In the genomic region with DNA sequence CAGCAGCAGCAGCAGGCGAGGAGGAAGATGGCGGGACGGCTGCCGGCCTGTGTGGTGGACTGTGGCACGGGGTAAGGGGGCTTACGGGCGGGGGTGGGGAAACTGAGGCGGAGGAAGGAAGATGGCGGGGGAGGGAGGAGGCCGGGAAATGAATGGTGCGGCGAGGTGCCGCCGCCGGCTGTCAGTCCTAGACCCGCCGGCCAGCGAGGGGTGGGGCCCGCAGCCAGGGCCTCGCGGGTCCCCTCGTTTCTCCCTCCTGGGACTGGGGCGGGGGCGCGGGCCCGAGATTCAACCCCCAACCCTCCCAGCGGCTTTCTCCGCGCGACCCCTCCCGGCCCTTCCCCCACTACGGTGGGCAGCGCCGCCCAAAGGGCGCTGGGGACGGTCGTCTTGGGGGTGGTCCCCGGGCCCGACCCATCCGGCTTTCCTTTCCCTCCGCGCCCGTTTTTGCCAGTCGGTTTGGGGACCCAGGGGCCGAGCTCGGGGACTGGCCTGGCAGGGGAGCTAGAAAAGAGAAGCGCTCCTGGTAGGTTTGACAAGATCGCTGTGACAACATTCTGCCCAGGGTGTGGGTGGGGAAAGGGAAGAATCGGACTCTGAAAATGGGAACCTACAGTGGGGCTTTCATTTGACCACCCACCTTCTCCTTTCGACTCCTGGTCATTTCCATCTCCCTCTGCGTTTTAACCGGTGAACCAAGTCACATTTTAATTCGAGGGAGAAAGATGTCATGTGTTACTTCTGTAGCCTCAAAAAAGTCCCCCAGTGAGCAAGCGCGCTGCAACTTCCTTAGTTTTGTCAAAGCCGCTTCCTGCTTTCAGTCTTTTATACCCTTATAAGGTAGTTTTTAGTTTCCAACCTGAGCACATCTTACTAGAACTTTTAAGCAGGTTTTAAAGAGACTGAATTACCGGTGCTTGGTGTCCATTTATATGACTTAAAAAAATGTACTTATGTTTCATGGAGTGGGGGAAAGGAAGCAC, we compare ENCODE assay signal across 8 cellular contexts. TPM values are rescaled to one million over a fixed set of nuclear protein-coding genes. Genes with fewer than 3 reads are reported as not detected.
DNase-seq lines count a peak whose midpoint lies in the region; ATAC-seq and TF ChIP-seq lines count a peak whose summit lies in the region.

No MANE protein-coding gene starts in this region.

- peak overlapping the region; percentile 95 for H3K27ac Mint-ChIP-seq in T-helper 17 cell

- intact Hi-C loops in sciatic nerve (cut with DNase I) = no loop called here

- H3K27me3 ChIP-seq in hepatocyte = no peaks in the 10 kb centered on the region

- no peaks in the 10 kb centered on the region for H3K36me3 ChIP-seq in hepatocyte (replicated peaks; ENCODE audit: insufficient read depth, low read depth)

- under 1% methylated on average over 33 of the region's 57 CpGs for WGBS in hepatocyte (ENCODE audit: low lambda C conversion rate, missing lambda C conversion rate)

- peak overlapping the region; percentile 97 for H3K4me3 Mint-ChIP-seq in T-helper 17 cell

- peaks cover 66% of the 10 kb centered on the region for H3K4me1 Mint-ChIP-seq in T-helper 17 cell

- ATAC-seq in GM21515 (IDR thresholded peaks at IDR 0.05; ENCODE audit: unreplicated experiment) = peak; percentile 27
- peak; percentile 60 for ATAC-seq in T-helper 17 cell
- ATAC-seq in sciatic nerve = peak; percentile 34

- peaks cover 3% of the 10 kb centered on the region for H3K36me3 Mint-ChIP-seq in T-helper 17 cell (ENCODE audit: low read depth)

- H3K4me3 ChIP-seq in hepatocyte = peak overlapping the region; percentile 51

- no peaks in the 10 kb centered on the region for H3K27me3 Mint-ChIP-seq in T-helper 17 cell

- H3K27ac ChIP-seq in hepatocyte = peak overlapping the region; percentile 98

- H3K4me1 ChIP-seq in hepatocyte (ENCODE audit: insufficient read depth) = peaks cover 30% of the 10 kb centered on the region

- peak overlapping the region; percentile 37 for H2AFZ ChIP-seq in hepatocyte

- no peaks in the 10 kb centered on the region for H3K9me2 ChIP-seq in hepatocyte (replicated peaks; ENCODE audit: insufficient read depth)

- TF ChIP-seq CTCF in hepatocyte (IDR thresholded peaks at IDR 0.05; ENCODE audit: poor library complexity) = peak; percentile 11

- peaks cover 70% of the 10 kb centered on the region for H3K79me2 ChIP-seq in hepatocyte

- H3K9me3 ChIP-seq in T-helper 17 cell (ENCODE audit: control insufficient read depth, low read length, poor library complexity, severe bottlenecking) (no peaks in the 10 kb centered on the region), hepatocyte (ENCODE audit: low read depth) (no peaks in the 10 kb centered on the region)

- peak; percentile 40 for DNase-seq in DMS79 (lab: John Stamatoyannopoulos, UW)
- DNase-seq in T-helper 17 cell = peak; percentile 48 to 69 (median 49)
- DNase-seq in anterior cingulate cortex (lab: John Stamatoyannopoulos, UW) = peak in 54 of 58 donors; percentile 7 to 74 (median 54)
- DNase-seq in hepatocyte (ENCODE audit: low spot score) = peak; percentile 74
- peak; percentile 72 for DNase-seq in sciatic nerve (ENCODE audit: low spot score)
- no peak for DNase-seq in mesenteric fat pad (ENCODE audit: low spot score)

- peak overlapping the region; percentile 73 for H3K4me2 ChIP-seq in hepatocyte

- H4K20me1 ChIP-seq in hepatocyte (ENCODE audit: insufficient read depth, poor library complexity, severe bottlenecking) = peaks cover 33% of the 10 kb centered on the region

- TF ChIP-seq EP300 in Ishikawa (IDR thresholded peaks at IDR 0.05; ENCODE audit: borderline replicate concordance) = no peak

- no peak for TF ChIP-seq RAD21 in Ishikawa (IDR thresholded peaks at IDR 0.05; ENCODE audit: low read depth)

TF ChIP-seq in Ishikawa, 13 proteins besides CTCF, POLR2A, EP300 and RAD21:
- peak; percentile 90 for TF ChIP-seq ZBTB7A (IDR thresholded peaks at IDR 0.05; ENCODE audit: low read depth)
- TF ChIP-seq CREB1 (IDR thresholded peaks at IDR 0.05; ENCODE audit: low read depth) = no peak
- TF ChIP-seq TEAD4 (IDR thresholded peaks at IDR 0.05) = no peak
- TF ChIP-seq FOXM1 (IDR thresholded peaks at IDR 0.05; ENCODE audit: borderline replicate concordance, low read depth) = peak; percentile 13; the same call in 1 of the 2 replicates
- TF ChIP-seq MAX (IDR thresholded peaks at IDR 0.05) = peak; percentile 66; the same call in 1 of the 2 replicates
- TF ChIP-seq, protein P1, sequence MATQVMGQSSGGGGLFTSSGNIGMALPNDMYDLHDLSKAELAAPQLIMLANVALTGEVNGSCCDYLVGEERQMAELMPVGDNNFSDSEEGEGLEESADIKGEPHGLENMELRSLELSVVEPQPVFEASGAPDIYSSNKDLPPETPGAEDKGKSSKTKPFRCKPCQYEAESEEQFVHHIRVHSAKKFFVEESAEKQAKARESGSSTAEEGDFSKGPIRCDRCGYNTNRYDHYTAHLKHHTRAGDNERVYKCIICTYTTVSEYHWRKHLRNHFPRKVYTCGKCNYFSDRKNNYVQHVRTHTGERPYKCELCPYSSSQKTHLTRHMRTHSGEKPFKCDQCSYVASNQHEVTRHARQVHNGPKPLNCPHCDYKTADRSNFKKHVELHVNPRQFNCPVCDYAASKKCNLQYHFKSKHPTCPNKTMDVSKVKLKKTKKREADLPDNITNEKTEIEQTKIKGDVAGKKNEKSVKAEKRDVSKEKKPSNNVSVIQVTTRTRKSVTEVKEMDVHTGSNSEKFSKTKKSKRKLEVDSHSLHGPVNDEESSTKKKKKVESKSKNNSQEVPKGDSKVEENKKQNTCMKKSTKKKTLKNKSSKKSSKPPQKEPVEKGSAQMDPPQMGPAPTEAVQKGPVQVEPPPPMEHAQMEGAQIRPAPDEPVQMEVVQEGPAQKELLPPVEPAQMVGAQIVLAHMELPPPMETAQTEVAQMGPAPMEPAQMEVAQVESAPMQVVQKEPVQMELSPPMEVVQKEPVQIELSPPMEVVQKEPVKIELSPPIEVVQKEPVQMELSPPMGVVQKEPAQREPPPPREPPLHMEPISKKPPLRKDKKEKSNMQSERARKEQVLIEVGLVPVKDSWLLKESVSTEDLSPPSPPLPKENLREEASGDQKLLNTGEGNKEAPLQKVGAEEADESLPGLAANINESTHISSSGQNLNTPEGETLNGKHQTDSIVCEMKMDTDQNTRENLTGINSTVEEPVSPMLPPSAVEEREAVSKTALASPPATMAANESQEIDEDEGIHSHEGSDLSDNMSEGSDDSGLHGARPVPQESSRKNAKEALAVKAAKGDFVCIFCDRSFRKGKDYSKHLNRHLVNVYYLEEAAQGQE (IDR thresholded peaks at IDR 0.05; ENCODE audit: low read depth) = no peak
- TF ChIP-seq EGR1 (IDR thresholded peaks at IDR 0.05) = no peak
- TF ChIP-seq TAF1 (IDR thresholded peaks at IDR 0.05; ENCODE audit: low read depth) = peak; percentile 31; the same call in 1 of the 2 replicates
- no peak for TF ChIP-seq USF1 (IDR thresholded peaks at IDR 0.05)

RNA-seq across cellular contexts. Expression of gene ACTR3, which starts 0.7 kb away (rescaled TPM):
- total RNA-seq in T-helper 17 cell (100 to 1,000 TPM; 229 to 267 TPM), hepatocyte (180 and 194 TPM in 2 replicates), sciatic nerve (173 TPM), mesenteric fat pad (181 TPM)
- polyA plus RNA-seq in hepatocyte = 119 and 140 TPM in 2 replicates
